In the genomic region with DNA sequence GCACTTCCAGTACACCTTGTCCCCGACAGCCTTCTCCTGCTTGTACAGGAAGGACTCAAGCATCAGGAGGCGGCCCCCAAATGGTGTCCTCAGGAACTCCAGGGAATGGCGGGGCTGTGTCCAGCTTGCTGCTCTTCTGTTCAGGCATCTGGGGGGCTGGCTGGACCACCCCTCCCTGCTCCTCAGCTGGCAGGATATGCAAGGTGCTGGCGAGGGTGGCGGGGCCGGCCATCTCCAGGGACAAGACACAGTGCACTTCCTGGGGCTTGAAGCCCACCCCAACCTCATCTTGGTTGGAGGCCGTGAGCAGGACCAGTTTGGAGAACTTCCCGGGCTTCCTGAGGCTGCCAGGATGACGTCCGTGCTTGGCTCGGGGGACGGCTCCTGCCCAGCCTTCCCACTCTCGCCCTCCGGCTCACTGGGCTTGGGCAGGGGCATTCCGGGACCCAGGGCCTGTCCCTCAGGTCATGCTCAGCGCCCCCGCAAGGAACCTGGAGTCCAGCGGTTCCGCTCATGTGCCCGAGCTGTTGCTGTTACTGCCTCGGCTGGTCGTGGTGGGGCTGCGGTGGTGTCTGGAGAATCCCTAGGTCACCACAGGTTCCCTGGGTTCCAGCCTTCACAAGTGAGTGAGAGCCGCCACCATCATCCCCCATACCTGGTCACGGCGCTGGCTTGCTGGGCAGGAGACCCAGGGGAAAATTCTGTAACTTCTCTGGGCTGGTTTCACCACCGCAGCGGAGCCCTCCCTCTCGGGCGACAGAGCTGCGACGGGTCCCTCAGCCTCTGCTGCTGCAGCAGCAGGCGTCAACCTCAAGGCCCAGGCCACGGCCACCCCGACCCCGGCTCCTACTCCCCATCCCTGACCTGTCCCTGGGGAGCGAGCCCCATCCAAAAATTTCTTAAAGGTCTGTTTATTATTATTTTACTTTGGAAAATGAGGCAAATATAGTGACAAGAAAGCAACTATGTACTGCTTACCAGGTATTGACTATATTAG, we compare ENCODE assay signal across 15 cellular contexts.
DNase-seq lines count a peak whose midpoint lies in the region; ATAC-seq and TF ChIP-seq lines count a peak whose summit lies in the region.
"Had no signal": no experiment of that assay in that cellular context is flagged by ENCODE, and none has a peak within 500 bp of the region (broad histone marks: within the 10 kb centered on the region; RNA-seq: fewer than 3 reads in every experiment).

No MANE protein-coding gene starts in this region.

- H3K4me3 ChIP-seq in osteoblast (ENCODE audit: insufficient read depth, low read length), result no peak overlapping the region
- H3K4me3 ChIP-seq: BLaER1 treated with 17β-estradiol and CSF1 and Interleukin-3, amounts not matched to agents 10 nM and 100 nM; GM12878 had no signal

- no peaks in the 10 kb centered on the region for H3K4me1 ChIP-seq in osteoblast (ENCODE audit: insufficient read depth, low read length)
- H3K4me1 ChIP-seq: BLaER1 treated with 17β-estradiol and CSF1 and Interleukin-3, amounts not matched to agents 10 nM and 100 nM had no signal

- no peak overlapping the region for H3K27ac ChIP-seq in osteoblast (ENCODE audit: low read depth, low read length)
- H3K27ac ChIP-seq: BLaER1 treated with 17β-estradiol and CSF1 and Interleukin-3, amounts not matched to agents 10 nM and 100 nM had no signal

- H3K4me2 ChIP-seq in osteoblast (ENCODE audit: insufficient read depth, low read length), result no peak overlapping the region
- H3K4me2 ChIP-seq: BLaER1 treated with 17β-estradiol and CSF1 and Interleukin-3, amounts not matched to agents 10 nM and 100 nM had no signal

- no peak overlapping the region for H2AFZ ChIP-seq in osteoblast (ENCODE audit: low read length)

- H4K20me1 ChIP-seq in osteoblast (ENCODE audit: insufficient read depth, low read length), result no peaks in the 10 kb centered on the region
- H4K20me1 ChIP-seq: BLaER1 treated with 17β-estradiol and CSF1 and Interleukin-3, amounts not matched to agents 10 nM and 100 nM had no signal

- no peak for TF ChIP-seq CTCF in osteoblast (IDR thresholded peaks at IDR 0.05; ENCODE audit: extremely low read depth, low read depth, low read length)

- no peaks in the 10 kb centered on the region for H3K36me3 ChIP-seq in osteoblast (ENCODE audit: insufficient read depth, low read length)
- H3K36me3 ChIP-seq: BLaER1 treated with 17β-estradiol and CSF1 and Interleukin-3, amounts not matched to agents 10 nM and 100 nM had no signal

- no peak for ATAC-seq in GM18517 (IDR thresholded peaks at IDR 0.05; ENCODE audit: unreplicated experiment)
- ATAC-seq in HG03135 (IDR thresholded peaks at IDR 0.05; ENCODE audit: unreplicated experiment), result no peak
- ATAC-seq: GM12878 had no signal

- H3K27me3 ChIP-seq in osteoblast (ENCODE audit: insufficient read depth, low read length), result no peaks in the 10 kb centered on the region
- H3K27me3 ChIP-seq: BLaER1 treated with 17β-estradiol and CSF1 and Interleukin-3, amounts not matched to agents 10 nM and 100 nM had no signal

- no peaks in the 10 kb centered on the region for H3K79me2 ChIP-seq in osteoblast (ENCODE audit: insufficient read depth, low read length)

- H3K9me3 ChIP-seq in osteoblast (ENCODE audit: low read depth, low read length), result no peaks in the 10 kb centered on the region

- DNase-seq in activated gamma-delta T cell (lab: John Stamatoyannopoulos, UW) (peak; percentile 8), activated gamma-delta T cell treated with Interleukin-2 at 50 U/mL for 16 hours (no peak), islet precursor cell (peak; percentile 44), osteoblast (ENCODE audit: insufficient read length, low spot score, missing footprints) (peak; percentile 46), NCI-H2227 treated with DMSO at 0.1 percent for 48 hours (lab: John Stamatoyannopoulos, UW) (no peak), OCI-M2 (lab: John Stamatoyannopoulos, UW; ENCODE audit: unreplicated experiment) (no peak)
- DNase-seq: 8988T; AML-193; CD4-positive, CD25-positive, alpha-beta regulatory T cell; DMS53; H9 had no signal

Comparison
In these comparisons a context has a peak if more than half of its experiments do, and no peak if none do; other contexts are left out.
1. DNase-seq: peak in activated gamma-delta T cell (single experiment), islet precursor cell (single experiment) and osteoblast (single experiment); none in activated gamma-delta T cell treated with Interleukin-2 at 50 U/mL for 16 hours (single experiment), NCI-H2227 treated with DMSO at 0.1 percent for 48 hours (single experiment) and OCI-M2 (single experiment).